Comparison of ENCODE assay signal across 11 cellular contexts in genomic region chr10:24826022-24826421, GRCh38.
DNase-seq lines count a peak whose midpoint lies in the region; ATAC-seq and TF ChIP-seq lines count a peak whose summit lies in the region.
"Had no signal": no experiment of that assay in that cellular context is flagged by ENCODE, and none has a peak within 500 bp of the region (broad histone marks: within the 10 kb centered on the region; RNA-seq: fewer than 3 reads in every experiment).

No MANE protein-coding gene starts in this region.

- TF ChIP-seq CTCF in A673 (conservative IDR thresholded peaks at IDR 0.05; ENCODE audit: low read depth, low read length) = no peak
- no peak for TF ChIP-seq CTCF in gastrocnemius medialis (IDR thresholded peaks at IDR 0.05 in 4 of 5, conservative IDR thresholded peaks at IDR 0.05 in 1 of 5)

- intact Hi-C loops in A673 (cut with micrococcal nuclease; ENCODE audit: unreplicated experiment) = no loop called here
- intact Hi-C loops in gastrocnemius medialis (cut with DNase I; ENCODE audit: low total_unique reads) = no loop called here

- no peak for TF ChIP-seq POLR2A in gastrocnemius medialis (IDR thresholded peaks at IDR 0.05)

- peak; percentile 88 for ATAC-seq in SK-N-SH treated with all-trans-retinoic acid at 6 μM for 48 hours
- ATAC-seq in gastrocnemius medialis = no peak
- ATAC-seq: GM23338, pancreas had no signal

- H3K36me3 ChIP-seq in A673 (ENCODE audit: insufficient read depth, low read length, poor library complexity, severe bottlenecking) (no peaks in the 10 kb centered on the region), gastrocnemius medialis (no peaks in the 10 kb centered on the region)
- H3K36me3 ChIP-seq: pancreas had no signal

- H3K4me3 ChIP-seq in A673 (ENCODE audit: low read depth, low read length, poor library complexity, severe bottlenecking) (no peak overlapping the region), gastrocnemius medialis (no peak overlapping the region)
- H3K4me3 ChIP-seq: GM23338, pancreas had no signal

- POLR2A ChIA-PET in A673 (lab: Charles Lee; ENCODE audit: low non-redundant PET) = interaction anchor here (0.6 kb wide), 1 partner anchor 110 kb away, joined by 3 read pairs; no protein-coding TSS in a partner anchor

- no peaks in the 10 kb centered on the region for H3K9me3 ChIP-seq in A673 (ENCODE audit: low read depth, low read length, poor library complexity, severe bottlenecking)
- no peaks in the 10 kb centered on the region for H3K9me3 ChIP-seq in gastrocnemius medialis
- H3K9me3 ChIP-seq: pancreas had no signal

- H3K4me1 ChIP-seq in A673 (ENCODE audit: insufficient read depth, low read length, poor library complexity, severe bottlenecking) (peaks cover 4% of the 10 kb centered on the region), gastrocnemius medialis (peaks cover 0 to 5% of the 10 kb centered on the region in 2 donors)
- H3K4me1 ChIP-seq: pancreas had no signal

- H3K27me3 ChIP-seq in A673 (replicated peaks; ENCODE audit: insufficient read depth, low read depth, low read length, poor library complexity) (no peaks in the 10 kb centered on the region), gastrocnemius medialis (no peaks in the 10 kb centered on the region)
- H3K27me3 ChIP-seq: pancreas had no signal

- in situ Hi-C loops in gastrocnemius medialis (cut with MboI; ENCODE audit: low sequenced_read_pairs in 4 of 4) = no loop called here

- BruUV-seq in A673 (replicated peaks; lab: Mats Ljungman, UMichigan) = no TSS peak

- DNase-seq in A673 (ENCODE audit: low spot score) (peak; percentile 51), EH (ENCODE audit: low read depth) (peak; percentile 65), fibroblast of peridontal ligament (ENCODE audit: extremely low read depth) (peak; percentile 88), gastrocnemius medialis (no peak), mesenteric fat pad (ENCODE audit: low spot score) (no peak), NCI-H2107 (lab: John Stamatoyannopoulos, UW) (no peak)
- no peak for DNase-seq in stimulated activated CD4-positive, alpha-beta T cell treated with anti-CD3 and anti-CD28 coated beads, Interleukin-4, amount 100 ng/mL, for 24 hours
- DNase-seq: NCI-H1105 treated with DMSO at 0.1 percent for 48 hours, pancreas had no signal

- CTCF ChIA-PET in A673 (lab: Charles Lee) = no interaction called here

- H3K27ac ChIP-seq in A673 (ENCODE audit: low read depth, low read length, poor library complexity, severe bottlenecking) (no peak overlapping the region), gastrocnemius medialis (no peak overlapping the region)
- H3K27ac ChIP-seq: pancreas had no signal

TF ChIP-seq in SK-N-SH treated with all-trans-retinoic acid at 6 μM for 48 hours, 23 proteins besides CTCF, POLR2A, EP300 and RAD21:
- TF ChIP-seq TOX (CRISPR knock-in tag; IDR thresholded peaks at IDR 0.05; ENCODE audit: borderline replicate concordance) (no peak), ZFP3 (CRISPR knock-in tag; IDR thresholded peaks at IDR 0.05) (no peak), TSHZ2 (CRISPR knock-in tag; IDR thresholded peaks at IDR 0.05) (no peak), ZNF8 (CRISPR knock-in tag; IDR thresholded peaks at IDR 0.05) (peak; percentile 91), POU6F1 (CRISPR knock-in tag; IDR thresholded peaks at IDR 0.05; ENCODE audit: borderline replicate concordance, low read depth) (no peak), CSRNP3 (CRISPR knock-in tag; IDR thresholded peaks at IDR 0.05) (no peak), BACH2 (CRISPR knock-in tag; IDR thresholded peaks at IDR 0.05; ENCODE audit: borderline replicate concordance) (no peak)

Comparison
In these comparisons a context has a peak if more than half of its experiments do, and no peak if none do; other contexts are left out.
1. DNase-seq: peak in A673 (single experiment), EH (single experiment) and fibroblast of peridontal ligament (single experiment); none in gastrocnemius medialis (0 of 2), mesenteric fat pad (single experiment), NCI-H2107 (single experiment) and stimulated activated CD4-positive, alpha-beta T cell treated with anti-CD3 and anti-CD28 coated beads, Interleukin-4, amount 100 ng/mL, for 24 hours (single experiment).